Comparison of ENCODE assay signal across 1 cellular context in the genomic region with DNA sequence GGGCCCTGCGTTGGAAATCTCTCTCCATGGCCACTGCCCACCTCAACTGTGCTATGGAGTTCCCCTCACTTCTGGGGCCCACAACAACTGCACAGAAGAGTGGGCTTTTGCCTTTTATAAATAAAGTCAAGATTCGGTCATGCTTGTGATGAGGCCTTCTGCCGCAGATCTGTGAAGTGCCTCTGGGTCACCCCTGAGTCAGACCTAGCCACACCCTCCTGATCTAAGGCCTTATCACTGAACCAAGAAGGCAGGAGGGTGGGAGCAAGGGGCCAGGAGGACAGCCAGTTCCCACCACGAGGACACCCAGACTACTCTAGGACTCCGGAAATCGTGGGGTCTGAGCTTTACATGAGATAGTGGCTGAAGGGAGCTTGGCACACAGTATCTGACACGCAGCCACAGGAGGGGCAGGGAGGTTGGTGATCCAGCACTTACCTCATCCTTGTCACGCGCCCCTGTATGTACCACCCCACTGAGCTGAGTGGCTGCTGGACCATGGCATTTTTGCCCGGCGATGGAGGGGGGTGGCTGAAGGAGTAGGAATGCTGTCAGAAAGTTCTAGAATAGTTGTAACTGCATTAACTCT.
TF ChIP-seq lines count a peak whose summit lies in the region.

No MANE protein-coding gene starts in this region.

TF ChIP-seq in GM12878, 131 proteins besides CTCF, POLR2A, EP300 and RAD21 (continued from another document and continues in another):
- TF ChIP-seq, protein P1, sequence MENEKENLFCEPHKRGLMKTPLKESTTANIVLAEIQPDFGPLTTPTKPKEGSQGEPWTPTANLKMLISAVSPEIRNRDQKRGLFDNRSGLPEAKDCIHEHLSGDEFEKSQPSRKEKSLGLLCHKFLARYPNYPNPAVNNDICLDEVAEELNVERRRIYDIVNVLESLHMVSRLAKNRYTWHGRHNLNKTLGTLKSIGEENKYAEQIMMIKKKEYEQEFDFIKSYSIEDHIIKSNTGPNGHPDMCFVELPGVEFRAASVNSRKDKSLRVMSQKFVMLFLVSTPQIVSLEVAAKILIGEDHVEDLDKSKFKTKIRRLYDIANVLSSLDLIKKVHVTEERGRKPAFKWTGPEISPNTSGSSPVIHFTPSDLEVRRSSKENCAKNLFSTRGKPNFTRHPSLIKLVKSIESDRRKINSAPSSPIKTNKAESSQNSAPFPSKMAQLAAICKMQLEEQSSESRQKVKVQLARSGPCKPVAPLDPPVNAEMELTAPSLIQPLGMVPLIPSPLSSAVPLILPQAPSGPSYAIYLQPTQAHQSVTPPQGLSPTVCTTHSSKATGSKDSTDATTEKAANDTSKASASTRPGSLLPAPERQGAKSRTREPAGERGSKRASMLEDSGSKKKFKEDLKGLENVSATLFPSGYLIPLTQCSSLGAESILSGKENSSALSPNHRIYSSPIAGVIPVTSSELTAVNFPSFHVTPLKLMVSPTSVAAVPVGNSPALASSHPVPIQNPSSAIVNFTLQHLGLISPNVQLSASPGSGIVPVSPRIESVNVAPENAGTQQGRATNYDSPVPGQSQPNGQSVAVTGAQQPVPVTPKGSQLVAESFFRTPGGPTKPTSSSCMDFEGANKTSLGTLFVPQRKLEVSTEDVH (IDR thresholded peaks at IDR 0.05; ENCODE audit: low read depth, partially characterized antibody), result no peak
- TF ChIP-seq STAT1 (conservative IDR thresholded peaks at IDR 0.05) (no peak), HDAC2 (IDR thresholded peaks at IDR 0.05) (no peak), SRF (IDR thresholded peaks at IDR 0.05; ENCODE audit: low read depth in 2 of 2, low read length in 2 of 2) (no peak), TCF12 (IDR thresholded peaks at IDR 0.05; ENCODE audit: low read depth, low read length) (no peak), ZNF207 (IDR thresholded peaks at IDR 0.05; ENCODE audit: borderline replicate concordance) (no peak), WRNIP1 (IDR thresholded peaks at IDR 0.05; ENCODE audit: borderline replicate concordance, low read depth, low read length) (no peak), BACH1 (IDR thresholded peaks at IDR 0.05; ENCODE audit: borderline replicate concordance) (no peak), MXI1 (IDR thresholded peaks at IDR 0.05; ENCODE audit: low read depth, low read length) (no peak), HCFC1 (IDR thresholded peaks at IDR 0.05; ENCODE audit: low read length) (no peak), CHD1 (IDR thresholded peaks at IDR 0.05; ENCODE audit: low read depth, low read length) (no peak), ATF7 (IDR thresholded peaks at IDR 0.05; ENCODE audit: low read depth) (0 out of 2 replicates have a peak, but pooled peaks have one; percentile 37), TBL1XR1 (IDR thresholded peaks at IDR 0.05; ENCODE audit: low read depth, low read length) (no peak), POLR2AphosphoS2 (IDR thresholded peaks at IDR 0.05; ENCODE audit: low read depth, low read length) (no peak), TARDBP (IDR thresholded peaks at IDR 0.05; ENCODE audit: borderline replicate concordance) (no peak), JUND (IDR thresholded peaks at IDR 0.05; ENCODE audit: low read depth, low read length) (no peak), IKZF1 (conservative IDR thresholded peaks at IDR 0.05) (no peak), RUNX3 (IDR thresholded peaks at IDR 0.05; ENCODE audit: low read length) (peak; percentile 72), NR2C1 (IDR thresholded peaks at IDR 0.05) (no peak), CBX5 (IDR thresholded peaks at IDR 0.05; ENCODE audit: low read depth) (no peak), TAF1 (IDR thresholded peaks at IDR 0.05; ENCODE audit: borderline replicate concordance, low read depth, low read length) (no peak), POU2F2 (IDR thresholded peaks at IDR 0.05; ENCODE audit: borderline replicate concordance, low read depth, low read length) (no peak), RBBP5 (conservative IDR thresholded peaks at IDR 0.05) (no peak), EED (IDR thresholded peaks at IDR 0.05; ENCODE audit: low read depth) (no peak; the same call in 1 of the 2 replicates), RCOR1 (conservative IDR thresholded peaks at IDR 0.05; ENCODE audit: low read depth, low read length) (no peak), ZNF622 (IDR thresholded peaks at IDR 0.05) (no peak), SREBF1 (IDR thresholded peaks at IDR 0.05; ENCODE audit: low read length) (no peak), ASH2L (IDR thresholded peaks at IDR 0.05; ENCODE audit: borderline replicate concordance, low read depth) (no peak)
- TF ChIP-seq, protein P2, sequence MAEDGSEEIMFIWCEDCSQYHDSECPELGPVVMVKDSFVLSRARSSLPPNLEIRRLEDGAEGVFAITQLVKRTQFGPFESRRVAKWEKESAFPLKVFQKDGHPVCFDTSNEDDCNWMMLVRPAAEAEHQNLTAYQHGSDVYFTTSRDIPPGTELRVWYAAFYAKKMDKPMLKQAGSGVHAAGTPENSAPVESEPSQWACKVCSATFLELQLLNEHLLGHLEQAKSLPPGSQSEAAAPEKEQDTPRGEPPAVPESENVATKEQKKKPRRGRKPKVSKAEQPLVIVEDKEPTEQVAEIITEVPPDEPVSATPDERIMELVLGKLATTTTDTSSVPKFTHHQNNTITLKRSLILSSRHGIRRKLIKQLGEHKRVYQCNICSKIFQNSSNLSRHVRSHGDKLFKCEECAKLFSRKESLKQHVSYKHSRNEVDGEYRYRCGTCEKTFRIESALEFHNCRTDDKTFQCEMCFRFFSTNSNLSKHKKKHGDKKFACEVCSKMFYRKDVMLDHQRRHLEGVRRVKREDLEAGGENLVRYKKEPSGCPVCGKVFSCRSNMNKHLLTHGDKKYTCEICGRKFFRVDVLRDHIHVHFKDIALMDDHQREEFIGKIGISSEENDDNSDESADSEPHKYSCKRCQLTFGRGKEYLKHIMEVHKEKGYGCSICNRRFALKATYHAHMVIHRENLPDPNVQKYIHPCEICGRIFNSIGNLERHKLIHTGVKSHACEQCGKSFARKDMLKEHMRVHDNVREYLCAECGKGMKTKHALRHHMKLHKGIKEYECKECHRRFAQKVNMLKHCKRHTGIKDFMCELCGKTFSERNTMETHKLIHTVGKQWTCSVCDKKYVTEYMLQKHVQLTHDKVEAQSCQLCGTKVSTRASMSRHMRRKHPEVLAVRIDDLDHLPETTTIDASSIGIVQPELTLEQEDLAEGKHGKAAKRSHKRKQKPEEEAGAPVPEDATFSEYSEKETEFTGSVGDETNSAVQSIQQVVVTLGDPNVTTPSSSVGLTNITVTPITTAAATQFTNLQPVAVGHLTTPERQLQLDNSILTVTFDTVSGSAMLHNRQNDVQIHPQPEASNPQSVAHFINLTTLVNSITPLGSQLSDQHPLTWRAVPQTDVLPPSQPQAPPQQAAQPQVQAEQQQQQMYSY (CRISPR knock-in tag; IDR thresholded peaks at IDR 0.05), result no peak
- TF ChIP-seq, protein P3, sequence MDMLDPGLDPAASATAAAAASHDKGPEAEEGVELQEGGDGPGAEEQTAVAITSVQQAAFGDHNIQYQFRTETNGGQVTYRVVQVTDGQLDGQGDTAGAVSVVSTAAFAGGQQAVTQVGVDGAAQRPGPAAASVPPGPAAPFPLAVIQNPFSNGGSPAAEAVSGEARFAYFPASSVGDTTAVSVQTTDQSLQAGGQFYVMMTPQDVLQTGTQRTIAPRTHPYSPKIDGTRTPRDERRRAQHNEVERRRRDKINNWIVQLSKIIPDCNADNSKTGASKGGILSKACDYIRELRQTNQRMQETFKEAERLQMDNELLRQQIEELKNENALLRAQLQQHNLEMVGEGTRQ (IDR thresholded peaks at IDR 0.05; ENCODE audit: borderline replicate concordance, low read depth, low read length), result no peak
- TF ChIP-seq, protein P4, sequence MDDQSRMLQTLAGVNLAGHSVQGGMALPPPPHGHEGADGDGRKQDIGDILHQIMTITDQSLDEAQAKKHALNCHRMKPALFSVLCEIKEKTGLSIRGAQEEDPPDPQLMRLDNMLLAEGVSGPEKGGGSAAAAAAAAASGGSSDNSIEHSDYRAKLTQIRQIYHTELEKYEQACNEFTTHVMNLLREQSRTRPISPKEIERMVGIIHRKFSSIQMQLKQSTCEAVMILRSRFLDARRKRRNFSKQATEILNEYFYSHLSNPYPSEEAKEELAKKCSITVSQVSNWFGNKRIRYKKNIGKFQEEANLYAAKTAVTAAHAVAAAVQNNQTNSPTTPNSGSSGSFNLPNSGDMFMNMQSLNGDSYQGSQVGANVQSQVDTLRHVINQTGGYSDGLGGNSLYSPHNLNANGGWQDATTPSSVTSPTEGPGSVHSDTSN (IDR thresholded peaks at IDR 0.05; ENCODE audit: insufficient replicate concordance, low read depth, low read length), result no peak
- TF ChIP-seq, protein P5, sequence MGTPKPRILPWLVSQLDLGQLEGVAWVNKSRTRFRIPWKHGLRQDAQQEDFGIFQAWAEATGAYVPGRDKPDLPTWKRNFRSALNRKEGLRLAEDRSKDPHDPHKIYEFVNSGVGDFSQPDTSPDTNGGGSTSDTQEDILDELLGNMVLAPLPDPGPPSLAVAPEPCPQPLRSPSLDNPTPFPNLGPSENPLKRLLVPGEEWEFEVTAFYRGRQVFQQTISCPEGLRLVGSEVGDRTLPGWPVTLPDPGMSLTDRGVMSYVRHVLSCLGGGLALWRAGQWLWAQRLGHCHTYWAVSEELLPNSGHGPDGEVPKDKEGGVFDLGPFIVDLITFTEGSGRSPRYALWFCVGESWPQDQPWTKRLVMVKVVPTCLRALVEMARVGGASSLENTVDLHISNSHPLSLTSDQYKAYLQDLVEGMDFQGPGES (IDR thresholded peaks at IDR 0.05), result no peak
- TF ChIP-seq, protein P6, sequence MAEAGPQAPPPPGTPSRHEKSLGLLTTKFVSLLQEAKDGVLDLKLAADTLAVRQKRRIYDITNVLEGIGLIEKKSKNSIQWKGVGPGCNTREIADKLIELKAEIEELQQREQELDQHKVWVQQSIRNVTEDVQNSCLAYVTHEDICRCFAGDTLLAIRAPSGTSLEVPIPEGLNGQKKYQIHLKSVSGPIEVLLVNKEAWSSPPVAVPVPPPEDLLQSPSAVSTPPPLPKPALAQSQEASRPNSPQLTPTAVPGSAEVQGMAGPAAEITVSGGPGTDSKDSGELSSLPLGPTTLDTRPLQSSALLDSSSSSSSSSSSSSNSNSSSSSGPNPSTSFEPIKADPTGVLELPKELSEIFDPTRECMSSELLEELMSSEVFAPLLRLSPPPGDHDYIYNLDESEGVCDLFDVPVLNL (IDR thresholded peaks at IDR 0.05; ENCODE audit: low read depth, low read length), result no peak
- TF ChIP-seq, protein P7, sequence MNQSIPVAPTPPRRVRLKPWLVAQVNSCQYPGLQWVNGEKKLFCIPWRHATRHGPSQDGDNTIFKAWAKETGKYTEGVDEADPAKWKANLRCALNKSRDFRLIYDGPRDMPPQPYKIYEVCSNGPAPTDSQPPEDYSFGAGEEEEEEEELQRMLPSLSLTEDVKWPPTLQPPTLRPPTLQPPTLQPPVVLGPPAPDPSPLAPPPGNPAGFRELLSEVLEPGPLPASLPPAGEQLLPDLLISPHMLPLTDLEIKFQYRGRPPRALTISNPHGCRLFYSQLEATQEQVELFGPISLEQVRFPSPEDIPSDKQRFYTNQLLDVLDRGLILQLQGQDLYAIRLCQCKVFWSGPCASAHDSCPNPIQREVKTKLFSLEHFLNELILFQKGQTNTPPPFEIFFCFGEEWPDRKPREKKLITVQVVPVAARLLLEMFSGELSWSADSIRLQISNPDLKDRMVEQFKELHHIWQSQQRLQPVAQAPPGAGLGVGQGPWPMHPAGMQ (IDR thresholded peaks at IDR 0.05; ENCODE audit: borderline replicate concordance), result no peak
- TF ChIP-seq, protein P8, sequence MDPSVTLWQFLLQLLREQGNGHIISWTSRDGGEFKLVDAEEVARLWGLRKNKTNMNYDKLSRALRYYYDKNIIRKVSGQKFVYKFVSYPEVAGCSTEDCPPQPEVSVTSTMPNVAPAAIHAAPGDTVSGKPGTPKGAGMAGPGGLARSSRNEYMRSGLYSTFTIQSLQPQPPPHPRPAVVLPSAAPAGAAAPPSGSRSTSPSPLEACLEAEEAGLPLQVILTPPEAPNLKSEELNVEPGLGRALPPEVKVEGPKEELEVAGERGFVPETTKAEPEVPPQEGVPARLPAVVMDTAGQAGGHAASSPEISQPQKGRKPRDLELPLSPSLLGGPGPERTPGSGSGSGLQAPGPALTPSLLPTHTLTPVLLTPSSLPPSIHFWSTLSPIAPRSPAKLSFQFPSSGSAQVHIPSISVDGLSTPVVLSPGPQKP (IDR thresholded peaks at IDR 0.05; ENCODE audit: low read depth, low read length), result no peak
- TF ChIP-seq, protein P9, sequence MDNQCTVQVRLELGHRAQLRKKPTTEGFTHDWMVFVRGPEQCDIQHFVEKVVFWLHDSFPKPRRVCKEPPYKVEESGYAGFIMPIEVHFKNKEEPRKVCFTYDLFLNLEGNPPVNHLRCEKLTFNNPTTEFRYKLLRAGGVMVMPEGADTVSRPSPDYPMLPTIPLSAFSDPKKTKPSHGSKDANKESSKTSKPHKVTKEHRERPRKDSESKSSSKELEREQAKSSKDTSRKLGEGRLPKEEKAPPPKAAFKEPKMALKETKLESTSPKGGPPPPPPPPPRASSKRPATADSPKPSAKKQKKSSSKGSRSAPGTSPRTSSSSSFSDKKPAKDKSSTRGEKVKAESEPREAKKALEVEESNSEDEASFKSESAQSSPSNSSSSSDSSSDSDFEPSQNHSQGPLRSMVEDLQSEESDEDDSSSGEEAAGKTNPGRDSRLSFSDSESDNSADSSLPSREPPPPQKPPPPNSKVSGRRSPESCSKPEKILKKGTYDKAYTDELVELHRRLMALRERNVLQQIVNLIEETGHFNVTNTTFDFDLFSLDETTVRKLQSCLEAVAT (IDR thresholded peaks at IDR 0.05), result no peak
- TF ChIP-seq, protein P10, sequence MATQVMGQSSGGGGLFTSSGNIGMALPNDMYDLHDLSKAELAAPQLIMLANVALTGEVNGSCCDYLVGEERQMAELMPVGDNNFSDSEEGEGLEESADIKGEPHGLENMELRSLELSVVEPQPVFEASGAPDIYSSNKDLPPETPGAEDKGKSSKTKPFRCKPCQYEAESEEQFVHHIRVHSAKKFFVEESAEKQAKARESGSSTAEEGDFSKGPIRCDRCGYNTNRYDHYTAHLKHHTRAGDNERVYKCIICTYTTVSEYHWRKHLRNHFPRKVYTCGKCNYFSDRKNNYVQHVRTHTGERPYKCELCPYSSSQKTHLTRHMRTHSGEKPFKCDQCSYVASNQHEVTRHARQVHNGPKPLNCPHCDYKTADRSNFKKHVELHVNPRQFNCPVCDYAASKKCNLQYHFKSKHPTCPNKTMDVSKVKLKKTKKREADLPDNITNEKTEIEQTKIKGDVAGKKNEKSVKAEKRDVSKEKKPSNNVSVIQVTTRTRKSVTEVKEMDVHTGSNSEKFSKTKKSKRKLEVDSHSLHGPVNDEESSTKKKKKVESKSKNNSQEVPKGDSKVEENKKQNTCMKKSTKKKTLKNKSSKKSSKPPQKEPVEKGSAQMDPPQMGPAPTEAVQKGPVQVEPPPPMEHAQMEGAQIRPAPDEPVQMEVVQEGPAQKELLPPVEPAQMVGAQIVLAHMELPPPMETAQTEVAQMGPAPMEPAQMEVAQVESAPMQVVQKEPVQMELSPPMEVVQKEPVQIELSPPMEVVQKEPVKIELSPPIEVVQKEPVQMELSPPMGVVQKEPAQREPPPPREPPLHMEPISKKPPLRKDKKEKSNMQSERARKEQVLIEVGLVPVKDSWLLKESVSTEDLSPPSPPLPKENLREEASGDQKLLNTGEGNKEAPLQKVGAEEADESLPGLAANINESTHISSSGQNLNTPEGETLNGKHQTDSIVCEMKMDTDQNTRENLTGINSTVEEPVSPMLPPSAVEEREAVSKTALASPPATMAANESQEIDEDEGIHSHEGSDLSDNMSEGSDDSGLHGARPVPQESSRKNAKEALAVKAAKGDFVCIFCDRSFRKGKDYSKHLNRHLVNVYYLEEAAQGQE (IDR thresholded peaks at IDR 0.05; ENCODE audit: low read depth, low read length), result no peak
